Comparison of ENCODE assay signal across 23 cellular contexts in the genomic region with DNA sequence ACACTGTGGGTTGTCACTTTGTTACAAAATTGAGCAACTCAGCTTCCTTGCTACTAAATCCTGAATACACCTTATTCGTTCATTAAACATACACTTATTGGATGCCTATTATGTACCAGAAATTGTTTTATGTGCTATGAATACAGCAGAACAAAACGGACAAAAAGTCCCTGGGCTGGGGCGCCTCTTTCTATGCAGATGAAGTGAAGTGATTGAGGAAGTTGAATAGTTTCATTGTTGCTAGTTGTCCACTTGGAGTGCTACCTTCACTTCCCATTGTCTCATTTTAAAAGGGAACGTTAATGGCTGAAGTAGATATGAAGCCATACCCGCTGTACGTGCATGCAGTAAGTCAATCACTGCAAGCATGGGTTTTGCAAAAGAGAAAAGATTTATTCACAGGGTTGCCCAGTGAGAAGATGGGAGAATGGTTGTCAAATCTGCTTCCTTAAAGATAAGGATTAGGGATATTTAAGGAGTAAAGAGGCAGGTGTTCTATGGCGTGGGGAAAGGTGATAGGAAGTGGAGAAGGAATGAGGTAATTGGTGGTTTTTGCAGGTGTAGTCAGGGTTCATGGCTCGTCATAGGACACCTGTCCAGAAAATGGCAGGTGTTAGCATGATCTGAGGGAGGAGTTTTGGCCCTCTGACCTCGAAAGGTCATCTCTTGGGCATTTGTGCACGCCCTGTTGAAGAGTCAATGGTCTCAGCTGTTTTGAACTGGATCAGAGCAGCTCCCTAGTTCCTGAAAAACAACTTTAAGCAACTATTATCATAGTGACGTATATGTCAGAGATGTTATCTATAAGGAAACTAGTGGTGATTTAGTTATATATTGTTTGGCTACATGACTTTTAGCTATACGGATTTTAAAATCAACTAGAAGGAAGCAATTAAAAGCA. TPM values are rescaled to one million over a fixed set of nuclear protein-coding genes. Genes with fewer than 3 reads are reported as not detected.
DNase-seq lines count a peak whose midpoint lies in the region; ATAC-seq lines count a peak whose summit lies in the region.
"Had no signal": no experiment of that assay in that cellular context is flagged by ENCODE, and none has a peak within 500 bp of the region (broad histone marks: within the 10 kb centered on the region; RNA-seq: fewer than 3 reads in every experiment).

No MANE protein-coding gene starts in this region.

- no peak overlapping the region for H3K4me3 Mint-ChIP-seq in memory B cell
- H3K4me3 Mint-ChIP-seq: activated B cell treated with CpG ODN at 0.5 μM for 24 hours; activated CD8-positive, alpha-beta T cell treated with anti-CD3 and anti-CD28 coated beads, Interleukin-2, amount 10 ng/mL, durations not matched to agents 7 days and 5 days; nephron had no signal

- peaks cover 2% of the 10 kb centered on the region for H3K9me3 Mint-ChIP-seq in memory B cell

- H3K27ac Mint-ChIP-seq in memory B cell: no peak overlapping the region
- H3K27ac Mint-ChIP-seq: activated B cell treated with CpG ODN at 0.5 μM for 24 hours; activated CD8-positive, alpha-beta T cell treated with anti-CD3 and anti-CD28 coated beads, Interleukin-2, amount 10 ng/mL, durations not matched to agents 7 days and 5 days; activated naive CD8-positive, alpha-beta T cell; nephron had no signal

- H3K4me1 Mint-ChIP-seq in memory B cell: peaks cover 10% of the 10 kb centered on the region
- H3K4me1 Mint-ChIP-seq: nephron had no signal

- no peaks in the 10 kb centered on the region for H3K36me3 Mint-ChIP-seq in memory B cell

- H3K27me3 Mint-ChIP-seq in memory B cell: peaks cover 38% of the 10 kb centered on the region

- ATAC-seq in memory B cell (ENCODE audit: low read depth) (peak; percentile 50), HG02642 (IDR thresholded peaks at IDR 0.05; ENCODE audit: poor library complexity, unreplicated experiment) (no peak), HG02763 (IDR thresholded peaks at IDR 0.05; ENCODE audit: unreplicated experiment) (no peak)
- ATAC-seq: activated CD8-positive, alpha-beta T cell treated with anti-CD3 and anti-CD28 coated beads, Interleukin-2, amount 10 ng/mL, durations not matched to agents 7 days and 5 days; body of pancreas had no signal

- peak; percentile 83 for DNase-seq in DMS53 treated with DMSO at 0.1 percent for 48 hours (lab: John Stamatoyannopoulos, UW; ENCODE audit: unreplicated experiment)
- peak; percentile 15 for DNase-seq in LoVo (ENCODE audit: low spot score)
- peak; percentile 31 for DNase-seq in NOMO-1 treated with dmso at 0.1 percent for 144 hours (lab: John Stamatoyannopoulos, UW; ENCODE audit: unreplicated experiment)
- DNase-seq in memory B cell (ENCODE audit: low spot score in 2 of 2): no peak
- no peak for DNase-seq in H4 (ENCODE audit: low spot score)
- DNase-seq: activated B cell treated with CpG ODN at 0.5 μM for 24 hours; activated CD8-positive, alpha-beta T cell treated with anti-CD3 and anti-CD28 coated beads, Interleukin-2, amount 10 ng/mL, durations not matched to agents 7 days and 5 days; activated T-cell treated with anti-CD3 and anti-CD28 coated beads, Interleukin-2, amount 50 U/mL, for 48 hours; AML-193; body of pancreas; foreskin fibroblast; GDM1; islet precursor cell; mammary epithelial cell; NCI-H2227 treated with DMSO at 0.1 percent for 48 hours; OCI-M1; stimulated activated CD4-positive, alpha-beta T cell treated with anti-CD3 and anti-CD28 coated beads, Interleukin-4, amount 100 ng/mL, for 4 hours; uterus had no signal

RNA-seq across cellular contexts. Expression of a gene that starts 23.5 kb away (rescaled TPM):
- total RNA-seq in H4 (2014; rRNA removed; shearing (Covaris generic)): 1.3 and 7.6 TPM in 2 replicates
- total RNA-seq: activated B cell treated with CpG ODN at 0.5 μM for 24 hours; activated CD8-positive, alpha-beta T cell treated with anti-CD3 and anti-CD28 coated beads, Interleukin-2, amount 10 ng/mL, durations not matched to agents 7 days and 5 days; posterior vena cava had no signal

Comparison
In these comparisons a context has a peak if more than half of its experiments do, and no peak if none do; other contexts are left out.
1. DNase-seq: peak in DMS53 treated with DMSO at 0.1 percent for 48 hours (single experiment), LoVo (single experiment) and NOMO-1 treated with dmso at 0.1 percent for 144 hours (single experiment); none in memory B cell (0 of 2) and H4 (single experiment).